13 cellular contexts compared by ENCODE assay signal in the genomic region with DNA sequence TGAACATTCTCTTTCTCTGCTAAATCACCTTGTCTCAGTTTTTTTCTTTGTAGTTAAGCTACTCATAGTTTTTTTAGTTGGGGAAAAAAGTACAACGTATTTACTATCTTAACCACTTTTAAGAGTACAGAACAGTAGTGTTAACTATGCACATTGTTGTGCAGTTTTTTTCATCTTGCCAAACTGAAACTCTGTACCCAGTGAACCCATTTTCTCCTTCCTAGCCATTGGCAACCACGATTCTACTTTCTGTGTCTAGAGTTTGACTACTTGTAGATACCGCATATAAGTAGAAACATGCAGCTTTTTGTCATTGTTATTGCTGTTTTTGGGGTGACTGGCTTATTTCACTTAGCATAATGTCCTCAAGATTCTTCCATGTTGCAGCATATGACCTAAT. TPM values are rescaled to one million over a fixed set of nuclear protein-coding genes. Genes with fewer than 3 reads are reported as not detected.
DNase-seq lines count a peak whose midpoint lies in the region; ATAC-seq and TF ChIP-seq lines count a peak whose summit lies in the region.
"Had no signal": no experiment of that assay in that cellular context is flagged by ENCODE, and none has a peak within 500 bp of the region (broad histone marks: within the 10 kb centered on the region; RNA-seq: fewer than 3 reads in every experiment).

No MANE protein-coding gene starts in this region.

- H3K9me3 Mint-ChIP-seq in activated naive CD4-positive, alpha-beta T cell treated with anti-CD3 and anti-CD28 coated beads, Interleukin-2, amount 10 ng/mL, durations not matched to agents 7 days and 5 days, result no peaks in the 10 kb centered on the region
- no peaks in the 10 kb centered on the region for H3K9me3 Mint-ChIP-seq in T-helper 2 cell treated with Interferon-gamma antibody and Interleukin-4, amounts not matched to agents 5 μg/mL and 100 μg/mL, for 36 hours
- H3K9me3 Mint-ChIP-seq in naive thymus-derived CD4-positive, alpha-beta T cell, result no peaks in the 10 kb centered on the region

- H3K4me2 ChIP-seq in DND-41 (ENCODE audit: insufficient read depth, low read length), result no peak overlapping the region

- TF ChIP-seq CTCF in DND-41 (IDR thresholded peaks at IDR 0.05; ENCODE audit: borderline replicate concordance, extremely low read depth, low read length, poor library complexity, severe bottlenecking), result no peak

- H3K27ac Mint-ChIP-seq in activated naive CD4-positive, alpha-beta T cell treated with anti-CD3 and anti-CD28 coated beads, Interleukin-2, amount 10 ng/mL, durations not matched to agents 7 days and 5 days, result peak overlapping the region; percentile 67
- H3K27ac Mint-ChIP-seq in T-helper 2 cell treated with Interferon-gamma antibody and Interleukin-4, amounts not matched to agents 5 μg/mL and 100 μg/mL, for 36 hours, result peak overlapping the region; percentile 60
- peak overlapping the region in 8 of 9 donors; percentile 56 to 89 (median 66) for H3K27ac Mint-ChIP-seq in naive thymus-derived CD4-positive, alpha-beta T cell

- H2AFZ ChIP-seq in DND-41 (ENCODE audit: low read depth, low read length), result no peak overlapping the region

- peaks cover 64% of the 10 kb centered on the region for H3K36me3 Mint-ChIP-seq in activated naive CD4-positive, alpha-beta T cell treated with anti-CD3 and anti-CD28 coated beads, Interleukin-2, amount 10 ng/mL, durations not matched to agents 7 days and 5 days
- H3K36me3 Mint-ChIP-seq in T-helper 2 cell treated with Interferon-gamma antibody and Interleukin-4, amounts not matched to agents 5 μg/mL and 100 μg/mL, for 36 hours (ENCODE audit: low read depth), result peaks cover 44% of the 10 kb centered on the region
- peaks cover 0 to 46% (median 33%) of the 10 kb centered on the region in 5 donors for H3K36me3 Mint-ChIP-seq in naive thymus-derived CD4-positive, alpha-beta T cell

- no peak overlapping the region for H3K27ac ChIP-seq in DND-41 (ENCODE audit: low read length)
- H3K27ac ChIP-seq in naive thymus-derived CD4-positive, alpha-beta T cell (ENCODE audit: low read depth, low read length), result no peak overlapping the region
- H3K27ac ChIP-seq: C4-2B, SJCRH30 had no signal

- CTCF ChIA-PET in activated naive CD4-positive, alpha-beta T cell treated with anti-CD3 and anti-CD28 coated beads, Interleukin-2, amount 10 ng/mL, durations not matched to agents 7 days and 5 days (lab: Charles Lee), result interaction anchor here (0.8 kb wide), 1 partner anchor 88 kb away, joined by 3 read pairs; no protein-coding TSS in a partner anchor
- CTCF ChIA-PET in naive thymus-derived CD4-positive, alpha-beta T cell (lab: Charles Lee), result interaction anchor here (0.6 to 1.2 kb wide), 2 partner anchors 11 to 122 kb away, joined by 4 read pairs; a partner anchor contains a TSS

- DNase-seq in activated naive CD4-positive, alpha-beta T cell treated with anti-CD3 and anti-CD28 coated beads, Interleukin-2, amount 10 ng/mL, durations not matched to agents 7 days and 5 days, result no peak
- DNase-seq in activated naive CD4-positive, alpha-beta T cell treated with Interleukin-2 at 50 U/mL for 16 hours, result no peak
- DNase-seq in DND-41 (no peak), SKM-1 (lab: John Stamatoyannopoulos, UW; ENCODE audit: unreplicated experiment) (no peak)
- no peak for DNase-seq in T-helper 2 cell treated with Interferon-gamma antibody and Interleukin-4, amounts not matched to agents 5 μg/mL and 100 μg/mL, for 36 hours (ENCODE audit: low spot score)
- DNase-seq in naive thymus-derived CD4-positive, alpha-beta T cell, result peak in 2 of 9 donors; percentile 9 to 17
- no peak for DNase-seq in stimulated activated CD4-positive, alpha-beta T cell treated with anti-CD3 and anti-CD28 coated beads, Interleukin-4, amount 100 ng/mL, for 4 hours
- DNase-seq: Caco-2, NCI-H187 treated with DMSO at 0.1 percent for 48 hours, PC-3, SJCRH30 had no signal

- no peaks in the 10 kb centered on the region for H3K27me3 ChIP-seq in DND-41 (ENCODE audit: insufficient read depth, low read length, poor library complexity)
- no peaks in the 10 kb centered on the region for H3K27me3 ChIP-seq in naive thymus-derived CD4-positive, alpha-beta T cell (ENCODE audit: control insufficient read depth in 2 of 2, insufficient read depth in 2 of 2, low read length in 2 of 2)
- H3K27me3 ChIP-seq: SJCRH30 had no signal

- intact Hi-C loops in naive thymus-derived CD4-positive, alpha-beta T cell (cut with micrococcal nuclease), result no loop called here

- H3K9ac ChIP-seq in DND-41 (ENCODE audit: low read depth, low read length), result no peak overlapping the region

- no peak overlapping the region for H3K4me3 Mint-ChIP-seq in activated naive CD4-positive, alpha-beta T cell treated with anti-CD3 and anti-CD28 coated beads, Interleukin-2, amount 10 ng/mL, durations not matched to agents 7 days and 5 days
- peak overlapping the region; percentile 76 for H3K4me3 Mint-ChIP-seq in T-helper 2 cell treated with Interferon-gamma antibody and Interleukin-4, amounts not matched to agents 5 μg/mL and 100 μg/mL, for 36 hours
- H3K4me3 Mint-ChIP-seq in naive thymus-derived CD4-positive, alpha-beta T cell, result peak overlapping the region in 8 of 10 donors; percentile 2 to 69 (median 44)

- peaks cover 26% of the 10 kb centered on the region; the same call in 1 of the 2 replicates for H4K20me1 ChIP-seq in DND-41 (ENCODE audit: insufficient read depth, low read length)

- H3K79me2 ChIP-seq in DND-41 (ENCODE audit: insufficient read depth, low read length), result peaks cover 100% of the 10 kb centered on the region

- H3K27me3 Mint-ChIP-seq in activated naive CD4-positive, alpha-beta T cell treated with anti-CD3 and anti-CD28 coated beads, Interleukin-2, amount 10 ng/mL, durations not matched to agents 7 days and 5 days, result no peaks in the 10 kb centered on the region
- no peaks in the 10 kb centered on the region for H3K27me3 Mint-ChIP-seq in T-helper 2 cell treated with Interferon-gamma antibody and Interleukin-4, amounts not matched to agents 5 μg/mL and 100 μg/mL, for 36 hours (ENCODE audit: low read depth)
- H3K27me3 Mint-ChIP-seq in naive thymus-derived CD4-positive, alpha-beta T cell, result no peaks in the 10 kb centered on the region

- H3K4me1 ChIP-seq in DND-41 (ENCODE audit: insufficient read depth, low read length), result peaks cover 15% of the 10 kb centered on the region; the same call in 1 of the 2 replicates
- H3K4me1 ChIP-seq in naive thymus-derived CD4-positive, alpha-beta T cell (ENCODE audit: control insufficient read depth in 2 of 2, insufficient read depth in 2 of 2, low read length in 2 of 2), result peaks cover 0 to 10% of the 10 kb centered on the region in 2 donors
- H3K4me1 ChIP-seq: Caco-2, HAP-1, SJCRH30 had no signal

- H3K4me1 Mint-ChIP-seq in activated naive CD4-positive, alpha-beta T cell treated with anti-CD3 and anti-CD28 coated beads, Interleukin-2, amount 10 ng/mL, durations not matched to agents 7 days and 5 days, result peaks cover 67% of the 10 kb centered on the region
- H3K4me1 Mint-ChIP-seq in T-helper 2 cell treated with Interferon-gamma antibody and Interleukin-4, amounts not matched to agents 5 μg/mL and 100 μg/mL, for 36 hours (ENCODE audit: low read depth), result peaks cover 34% of the 10 kb centered on the region
- H3K4me1 Mint-ChIP-seq in naive thymus-derived CD4-positive, alpha-beta T cell, result peaks cover 40 to 78% (median 70%) of the 10 kb centered on the region in 7 donors

- H3K36me3 ChIP-seq in DND-41 (ENCODE audit: insufficient read depth, low read length), result peaks cover 35% of the 10 kb centered on the region
- H3K36me3 ChIP-seq in naive thymus-derived CD4-positive, alpha-beta T cell (ENCODE audit: control insufficient read depth in 2 of 3, insufficient read depth in 3 of 3, low read length in 3 of 3), result no peaks in the 10 kb centered on the region

- POLR2A ChIA-PET in naive thymus-derived CD4-positive, alpha-beta T cell (lab: Charles Lee), result interaction anchor here (0.7 to 1.2 kb wide), 2 partner anchors 8 to 153 kb away, joined by 4 read pairs; no protein-coding TSS in a partner anchor

- 0 out of 3 replicates have a peak, but pooled peaks have one; percentile 35 for ATAC-seq in DND-41 (ENCODE audit: insufficient read depth, low read depth)
- no peak for ATAC-seq in naive thymus-derived CD4-positive, alpha-beta T cell
- ATAC-seq: PC-3 had no signal

- H3K9me3 ChIP-seq in DND-41 (ENCODE audit: insufficient read depth, low read length, severe bottlenecking), result no peaks in the 10 kb centered on the region
- H3K9me3 ChIP-seq in naive thymus-derived CD4-positive, alpha-beta T cell (ENCODE audit: control insufficient read depth in 2 of 3, low read length in 3 of 3), result no peaks in the 10 kb centered on the region
- H3K9me3 ChIP-seq: Caco-2, HAP-1, SJCRH30 had no signal

- no peak overlapping the region for H3K4me3 ChIP-seq in DND-41 (ENCODE audit: low read depth in 1 of 2, low read length in 2 of 2)
- no peak overlapping the region for H3K4me3 ChIP-seq in naive thymus-derived CD4-positive, alpha-beta T cell (ENCODE audit: low read length)
- H3K4me3 ChIP-seq: HAP-1, SJCRH30 had no signal

RNA-seq across cellular contexts. Expression of a gene that starts 10.0 kb away (rescaled TPM):
- 10 to 100 TPM; 16.0 to 37.2 (median 22.2) TPM for total RNA-seq in naive thymus-derived CD4-positive, alpha-beta T cell
- polyA plus RNA-seq in naive thymus-derived CD4-positive, alpha-beta T cell, result 10 to 100 TPM; 12.9 to 19.4 TPM
